ENCODE assay signal across 23 cellular contexts in the genomic region with DNA sequence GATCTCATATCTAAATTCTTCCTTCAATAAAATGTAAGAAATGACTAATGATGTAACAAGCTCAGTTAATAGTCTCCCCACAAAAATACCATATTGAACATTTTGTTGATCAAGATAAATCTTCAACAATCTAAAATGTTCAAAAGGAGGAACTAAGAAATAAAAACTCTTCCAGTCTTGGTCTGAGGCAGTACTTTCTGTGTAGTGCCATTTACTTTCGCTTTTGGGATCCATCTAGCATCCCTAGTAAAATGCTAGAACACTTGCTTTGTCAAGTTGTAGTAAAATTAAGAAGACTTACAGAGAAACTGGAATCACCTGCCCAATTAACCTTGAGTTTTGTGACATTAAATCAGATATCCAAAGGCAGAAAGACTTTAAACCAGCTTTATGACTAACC.
"Had no signal": no experiment of that assay in that cellular context is flagged by ENCODE, and none has a peak within 500 bp of the region (broad histone marks: within the 10 kb centered on the region; RNA-seq: fewer than 3 reads in every experiment).

No MANE protein-coding gene starts in this region.

- ATAC-seq: activated CD4-positive, alpha-beta T cell treated with anti-CD3 and anti-CD28 coated beads for 36 hours; effector memory CD8-positive, alpha-beta T cell; heart right ventricle; mucosa of descending colon; naive thymus-derived CD4-positive, alpha-beta T cell; stimulated activated naive CD8-positive, alpha-beta T cell treated with anti-CD3 and anti-CD28 coated beads, Interleukin-15, Interleukin-2, amounts not matched to agents 100 U/mL and 50 U/mL, for 24 hours had no signal

- H3K27ac ChIP-seq: cardiac muscle cell, esophagus squamous epithelium, heart right ventricle, left ventricle myocardium inferior, neural progenitor cell, prostate gland, right atrium auricular region, tibial nerve had no signal

- H3K36me3 ChIP-seq: cardiac muscle cell, esophagus squamous epithelium, heart right ventricle, left ventricle myocardium inferior, neural progenitor cell, prostate gland, right atrium auricular region, tibial nerve had no signal

- H3K9me3 ChIP-seq: mucosa of descending colon, prostate gland, right atrium auricular region, tibial nerve had no signal

- DNase-seq: activated CD4-positive, alpha-beta memory T cell treated with anti-CD3 and anti-CD28 coated beads for 36 hours; activated CD4-positive, alpha-beta T cell treated with anti-CD3 and anti-CD28 coated beads for 36 hours; activated naive CD8-positive, alpha-beta T cell treated with anti-CD3 and anti-CD28 coated beads for 36 hours; activated T-cell treated with anti-CD3 and anti-CD28 coated beads for 4 hours; amniotic stem cell; effector memory CD8-positive, alpha-beta T cell; esophagus squamous epithelium; heart right ventricle; immature natural killer cell; kidney glomerular epithelial cell; left ventricle myocardium inferior; mucosa of descending colon; naive thymus-derived CD4-positive, alpha-beta T cell; stimulated activated CD4-positive, alpha-beta T cell treated with anti-CD3 and anti-CD28 coated beads, Interleukin-2, amount 100 ng/mL, for 24 hours; stimulated activated naive CD8-positive, alpha-beta T cell treated with anti-CD3 and anti-CD28 coated beads, Interleukin-15, Interleukin-2, amounts not matched to agents 100 U/mL and 50 U/mL, for 24 hours; substantia nigra had no signal

- H3K27me3 Mint-ChIP-seq: activated CD4-positive, alpha-beta memory T cell treated with anti-CD3 and anti-CD28 coated beads for 36 hours; activated CD4-positive, alpha-beta T cell treated with anti-CD3 and anti-CD28 coated beads for 36 hours; activated naive CD8-positive, alpha-beta T cell treated with anti-CD3 and anti-CD28 coated beads for 36 hours; effector memory CD8-positive, alpha-beta T cell; naive thymus-derived CD4-positive, alpha-beta T cell had no signal

- FAIRE-seq: TTC549, urothelium cell line had no signal

- H3K4me1 ChIP-seq: esophagus squamous epithelium, heart right ventricle, left ventricle myocardium inferior, prostate gland, right atrium auricular region had no signal

- H3K4me1 Mint-ChIP-seq: activated CD4-positive, alpha-beta T cell treated with anti-CD3 and anti-CD28 coated beads for 36 hours; activated naive CD8-positive, alpha-beta T cell treated with anti-CD3 and anti-CD28 coated beads for 36 hours; immature natural killer cell; naive thymus-derived CD4-positive, alpha-beta T cell; neural progenitor cell had no signal

- H3K27ac Mint-ChIP-seq: activated CD4-positive, alpha-beta memory T cell treated with anti-CD3 and anti-CD28 coated beads for 36 hours; activated CD4-positive, alpha-beta T cell treated with anti-CD3 and anti-CD28 coated beads for 36 hours; activated naive CD8-positive, alpha-beta T cell treated with anti-CD3 and anti-CD28 coated beads for 36 hours; effector memory CD8-positive, alpha-beta T cell; immature natural killer cell; naive thymus-derived CD4-positive, alpha-beta T cell; neural progenitor cell had no signal

- H3K4me3 Mint-ChIP-seq: activated CD4-positive, alpha-beta memory T cell treated with anti-CD3 and anti-CD28 coated beads for 36 hours; activated CD4-positive, alpha-beta T cell treated with anti-CD3 and anti-CD28 coated beads for 36 hours; activated naive CD8-positive, alpha-beta T cell treated with anti-CD3 and anti-CD28 coated beads for 36 hours; effector memory CD8-positive, alpha-beta T cell; immature natural killer cell; naive thymus-derived CD4-positive, alpha-beta T cell; neural progenitor cell had no signal

- H3K4me3 ChIP-seq: cardiac muscle cell, esophagus squamous epithelium, heart right ventricle, left ventricle myocardium inferior, mucosa of descending colon, neural progenitor cell, prostate gland, right atrium auricular region, tibial nerve had no signal

- H3K36me3 Mint-ChIP-seq: activated CD4-positive, alpha-beta memory T cell treated with anti-CD3 and anti-CD28 coated beads for 36 hours; activated naive CD8-positive, alpha-beta T cell treated with anti-CD3 and anti-CD28 coated beads for 36 hours; naive thymus-derived CD4-positive, alpha-beta T cell had no signal

- H3K27me3 ChIP-seq: cardiac muscle cell, esophagus squamous epithelium, heart right ventricle, neural progenitor cell, right atrium auricular region, tibial nerve had no signal

- H3K4me2 ChIP-seq: neural progenitor cell had no signal

- H3K9ac ChIP-seq: neural progenitor cell had no signal

- H2AFZ ChIP-seq: neural progenitor cell had no signal
